Comparison of ENCODE assay signal across 8 cellular contexts in genomic region chrX:133171962-133172708, GRCh38. TPM values are rescaled to one million over a fixed set of nuclear protein-coding genes. Genes with fewer than 3 reads are reported as not detected.
DNase-seq lines count a peak whose midpoint lies in the region; ATAC-seq and TF ChIP-seq lines count a peak whose summit lies in the region.

No MANE protein-coding gene starts in this region.

- CTCF ChIA-PET in AG04450 (lab: Charles Lee), result no interaction called here

- ATAC-seq in GM18907 (IDR thresholded peaks at IDR 0.05; ENCODE audit: unreplicated experiment), result peak; percentile 93
- peak; percentile 72 for ATAC-seq in foreskin keratinocyte
- ATAC-seq in GM19467 (IDR thresholded peaks at IDR 0.05; ENCODE audit: unreplicated experiment), result no peak

- no peak overlapping the region for H3K4me3 ChIP-seq in AG04450 (ENCODE audit: low read depth, low read length)

- H3K27ac ChIP-seq in AG04450 (ENCODE audit: low read depth, low read length) (no peak overlapping the region), foreskin keratinocyte (no peak overlapping the region)

- POLR2A ChIA-PET in AG04450 (lab: Yijun Ruan, JAX), result no interaction called here

- no peaks in the 10 kb centered on the region for H3K4me1 ChIP-seq in foreskin keratinocyte

- TF ChIP-seq CTCF in AG04450 (IDR thresholded peaks at IDR 0.05; ENCODE audit: low read depth, low read length) (0 out of 2 replicates have a peak, but pooled peaks have one; percentile 17), foreskin keratinocyte (conservative IDR thresholded peaks at IDR 0.05) (peak; percentile 67)

- DNase-seq in AG04450 (ENCODE audit: low read depth, low spot score) (no peak), NOMO-1 treated with dmso at 0.1 percent for 144 hours (lab: John Stamatoyannopoulos, UW; ENCODE audit: unreplicated experiment) (peak; percentile 2), foreskin keratinocyte (peak in 1 of 2 donors; percentile 14), cerebellum (ENCODE audit: low spot score) (no peak), NCI-H446 treated with DMSO at 0.1 percent for 48 hours (lab: John Stamatoyannopoulos, UW) (no peak), NCI-H2107 (lab: John Stamatoyannopoulos, UW) (no peak)

- H3K9me3 ChIP-seq in AG04450 (ENCODE audit: control insufficient read depth, insufficient read depth, low read length), result no peaks in the 10 kb centered on the region

- no peaks in the 10 kb centered on the region for H3K27me3 ChIP-seq in AG04450 (ENCODE audit: control insufficient read depth, insufficient read depth, low read length)
- no peaks in the 10 kb centered on the region for H3K27me3 ChIP-seq in foreskin keratinocyte

RNA-seq across cellular contexts. Expression of gene TFDP3, which starts 46.0 kb away (rescaled TPM):
- polyA plus RNA-seq in AG04450 (2011; rRNA removed) (not detected in 2 replicates), foreskin keratinocyte (not detected in 2 replicates)
- polyA minus RNA-seq in AG04450 (2011; rRNA and poly(A)+ RNA removed), result not detected in 2 replicates
- total RNA-seq in foreskin keratinocyte (not detected in 2 replicates), cerebellum (not detected)
